In genomic region chr6:11115808-11116536, GRCh38 we compare ENCODE assay signal across 1 cellular context.
A peak's percentile ranks its signal among the peaks of the same experiment; 100 is the strongest.
TF ChIP-seq lines count a peak whose summit lies in the region.

No MANE protein-coding gene starts in this region.

TF ChIP-seq in K562, 482 proteins besides CTCF, POLR2A, EP300 and RAD21:
- peak; percentile 50 for TF ChIP-seq ZNF384 (IDR thresholded peaks at IDR 0.05; ENCODE audit: low read depth, low read length)
- peak; percentile 50 for TF ChIP-seq PKNOX1 (IDR thresholded peaks at IDR 0.05)
